Comparison of ENCODE assay signal across 18 cellular contexts in the genomic region with DNA sequence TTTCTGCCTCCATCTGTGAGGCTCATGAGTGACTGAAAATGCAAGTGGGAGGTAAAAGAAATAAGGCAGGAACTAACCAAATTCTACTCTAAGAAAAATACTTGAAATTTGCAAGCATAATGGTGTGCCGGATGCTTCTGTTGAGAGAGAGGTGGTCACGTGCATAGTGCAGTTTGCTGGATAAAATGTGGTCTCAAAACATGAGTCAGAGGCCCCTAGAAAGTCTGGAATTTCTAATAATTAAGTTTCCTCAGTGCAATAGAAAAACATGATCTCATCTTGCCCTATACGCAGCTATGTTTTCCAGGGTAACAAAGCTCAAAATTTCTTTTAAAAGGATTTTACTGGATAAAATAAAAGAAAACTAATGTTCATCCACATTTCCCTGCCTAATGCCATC.
A peak's percentile ranks its signal among the peaks of the same experiment; 100 is the strongest.
DNase-seq lines count a peak whose midpoint lies in the region; ATAC-seq, FAIRE-seq and TF ChIP-seq lines count a peak whose summit lies in the region.
"Had no signal": no experiment of that assay in that cellular context is flagged by ENCODE, and none has a peak within 500 bp of the region (broad histone marks: within the 10 kb centered on the region; RNA-seq: fewer than 3 reads in every experiment).

No MANE protein-coding gene starts in this region.

- H3K4me1 Mint-ChIP-seq in CD4-positive, alpha-beta T cell (ENCODE audit: low read depth), result peaks cover 49% of the 10 kb centered on the region
- H3K4me1 Mint-ChIP-seq in activated CD4-positive, alpha-beta memory T cell treated with anti-CD3 and anti-CD28 coated beads, Interleukin-2, amount 10 ng/mL, durations not matched to agents 7 days and 5 days, result peaks cover 31% of the 10 kb centered on the region

- H3K27ac ChIP-seq in CD4-positive, alpha-beta T cell (ENCODE audit: low read depth, low read length), result no peak overlapping the region
- peak overlapping the region; percentile 44 for H3K27ac ChIP-seq in osteoblast (ENCODE audit: low read depth, low read length)
- H3K27ac ChIP-seq: C4-2B had no signal

- H3K4me3 Mint-ChIP-seq in CD4-positive, alpha-beta T cell, result no peak overlapping the region
- H3K4me3 Mint-ChIP-seq in activated CD4-positive, alpha-beta memory T cell treated with anti-CD3 and anti-CD28 coated beads, Interleukin-2, amount 10 ng/mL, durations not matched to agents 7 days and 5 days, result no peak overlapping the region
- H3K4me3 Mint-ChIP-seq: stimulated activated naive CD8-positive, alpha-beta T cell treated with anti-CD3 and anti-CD28 coated beads, Interleukin-15, Interleukin-2, amounts not matched to agents 100 ng/mL and 50 ng/mL, for 24 hours had no signal

- H3K27ac Mint-ChIP-seq in CD4-positive, alpha-beta T cell, result peak overlapping the region; percentile 63
- H3K27ac Mint-ChIP-seq in activated CD4-positive, alpha-beta memory T cell treated with anti-CD3 and anti-CD28 coated beads, Interleukin-2, amount 10 ng/mL, durations not matched to agents 7 days and 5 days, result no peak overlapping the region
- H3K27ac Mint-ChIP-seq: stimulated activated naive CD8-positive, alpha-beta T cell treated with anti-CD3 and anti-CD28 coated beads, Interleukin-15, Interleukin-2, amounts not matched to agents 100 ng/mL and 50 ng/mL, for 24 hours had no signal

- H3K27me3 Mint-ChIP-seq in CD4-positive, alpha-beta T cell, result no peaks in the 10 kb centered on the region
- H3K27me3 Mint-ChIP-seq in activated CD4-positive, alpha-beta memory T cell treated with anti-CD3 and anti-CD28 coated beads, Interleukin-2, amount 10 ng/mL, durations not matched to agents 7 days and 5 days, result peaks cover 2% of the 10 kb centered on the region

- no peak for TF ChIP-seq CTCF in CD4-positive, alpha-beta T cell (IDR thresholded peaks at IDR 0.05)
- TF ChIP-seq CTCF in osteoblast (IDR thresholded peaks at IDR 0.05; ENCODE audit: extremely low read depth, low read depth, low read length), result no peak

- peaks cover 20% of the 10 kb centered on the region for H3K4me1 ChIP-seq in osteoblast (ENCODE audit: insufficient read depth, low read length)

- H3K4me2 ChIP-seq in osteoblast (ENCODE audit: insufficient read depth, low read length), result peak overlapping the region; percentile 7

- H3K9me3 Mint-ChIP-seq in CD4-positive, alpha-beta T cell, result peaks cover 3% of the 10 kb centered on the region
- H3K9me3 Mint-ChIP-seq in activated CD4-positive, alpha-beta memory T cell treated with anti-CD3 and anti-CD28 coated beads, Interleukin-2, amount 10 ng/mL, durations not matched to agents 7 days and 5 days, result no peaks in the 10 kb centered on the region

- H4K20me1 ChIP-seq in osteoblast (ENCODE audit: insufficient read depth, low read length), result no peaks in the 10 kb centered on the region

- no peaks in the 10 kb centered on the region for H3K79me2 ChIP-seq in osteoblast (ENCODE audit: insufficient read depth, low read length)

- POLR2A ChIA-PET in CD4-positive, alpha-beta T cell (lab: Charles Lee), result no interaction called here
- POLR2A ChIA-PET in activated CD4-positive, alpha-beta memory T cell treated with anti-CD3 and anti-CD28 coated beads, Interleukin-2, amount 10 ng/mL, durations not matched to agents 7 days and 5 days (lab: Charles Lee), result no interaction called here

- CTCF ChIA-PET in CD4-positive, alpha-beta T cell (lab: Charles Lee), result no interaction called here
- CTCF ChIA-PET in activated CD4-positive, alpha-beta memory T cell treated with anti-CD3 and anti-CD28 coated beads, Interleukin-2, amount 10 ng/mL, durations not matched to agents 7 days and 5 days (lab: Charles Lee), result no interaction called here

- no peak for DNase-seq in CD4-positive, alpha-beta T cell
- DNase-seq in RCC 7860 (ENCODE audit: low spot score) (peak; percentile 39), osteoblast (ENCODE audit: insufficient read length, low spot score, missing footprints) (peak; percentile 65), NCI-H2081 (lab: John Stamatoyannopoulos, UW) (no peak)
- no peak for DNase-seq in stimulated activated CD8-positive, alpha-beta memory T cell treated with anti-CD3 and anti-CD28 coated beads, Interleukin-4, amount 100 ng/mL, for 48 hours
- no peak for DNase-seq in activated CD4-positive, alpha-beta memory T cell treated with anti-CD3 and anti-CD28 coated beads, Interleukin-2, amount 10 ng/mL, durations not matched to agents 7 days and 5 days
- DNase-seq: activated CD4-positive, alpha-beta T cell treated with anti-CD3 and anti-CD28 coated beads, Interleukin-2, amount 50 U/mL, for 4 hours; activated gamma-delta T cell treated with Interleukin-2 at 50 U/mL for 16 hours; central memory CD4-positive, alpha-beta T cell; erythroblast; H7; mucosa of descending colon; NCI-H2171; T-helper 2 cell had no signal

- no peak overlapping the region for H2AFZ ChIP-seq in osteoblast (ENCODE audit: low read length)

- no peaks in the 10 kb centered on the region for H3K36me3 ChIP-seq in osteoblast (ENCODE audit: insufficient read depth, low read length)

- intact Hi-C loops in CD4-positive, alpha-beta T cell (cut with DNase I, micrococcal nuclease), result no loop called here

- ATAC-seq in CD4-positive, alpha-beta T cell (ENCODE audit: poor library complexity), result no peak
- no peak for ATAC-seq in GM18511 (IDR thresholded peaks at IDR 0.05; ENCODE audit: unreplicated experiment)
- ATAC-seq: mucosa of descending colon had no signal

- peak; percentile 42 for FAIRE-seq in RCC 7860 (lab: Jason Lieb, UNC)
- peak; percentile 31 for FAIRE-seq in endometrium (lab: Jason Lieb, UNC)

- H3K36me3 Mint-ChIP-seq in CD4-positive, alpha-beta T cell (ENCODE audit: low read depth), result no peaks in the 10 kb centered on the region
- no peaks in the 10 kb centered on the region for H3K36me3 Mint-ChIP-seq in activated CD4-positive, alpha-beta memory T cell treated with anti-CD3 and anti-CD28 coated beads, Interleukin-2, amount 10 ng/mL, durations not matched to agents 7 days and 5 days (ENCODE audit: low read depth)

- H3K27me3 ChIP-seq in CD4-positive, alpha-beta T cell (ENCODE audit: control insufficient read depth, insufficient read depth, low read length), result no peaks in the 10 kb centered on the region
- H3K27me3 ChIP-seq in osteoblast (ENCODE audit: insufficient read depth, low read length), result no peaks in the 10 kb centered on the region

- no peak overlapping the region for H3K4me3 ChIP-seq in osteoblast (ENCODE audit: insufficient read depth, low read length)
- H3K4me3 ChIP-seq: mucosa of descending colon had no signal

- no peaks in the 10 kb centered on the region for H3K9me3 ChIP-seq in CD4-positive, alpha-beta T cell (ENCODE audit: control insufficient read depth, low read length)
- no peaks in the 10 kb centered on the region for H3K9me3 ChIP-seq in osteoblast (ENCODE audit: low read depth, low read length)
- H3K9me3 ChIP-seq: mucosa of descending colon had no signal

Comparison
In these comparisons a context has a peak if more than half of its experiments do, and no peak if none do; other contexts are left out.
1. DNase-seq: peak in RCC 7860 (single experiment) and osteoblast (single experiment); none in CD4-positive, alpha-beta T cell (0 of 10), stimulated activated CD8-positive, alpha-beta memory T cell treated with anti-CD3 and anti-CD28 coated beads, Interleukin-4, amount 100 ng/mL, for 48 hours (single experiment), activated CD4-positive, alpha-beta memory T cell treated with anti-CD3 and anti-CD28 coated beads, Interleukin-2, amount 10 ng/mL, durations not matched to agents 7 days and 5 days (single experiment) and NCI-H2081 (0 of 2).